ENCODE assay signal across 20 cellular contexts in the genomic region with DNA sequence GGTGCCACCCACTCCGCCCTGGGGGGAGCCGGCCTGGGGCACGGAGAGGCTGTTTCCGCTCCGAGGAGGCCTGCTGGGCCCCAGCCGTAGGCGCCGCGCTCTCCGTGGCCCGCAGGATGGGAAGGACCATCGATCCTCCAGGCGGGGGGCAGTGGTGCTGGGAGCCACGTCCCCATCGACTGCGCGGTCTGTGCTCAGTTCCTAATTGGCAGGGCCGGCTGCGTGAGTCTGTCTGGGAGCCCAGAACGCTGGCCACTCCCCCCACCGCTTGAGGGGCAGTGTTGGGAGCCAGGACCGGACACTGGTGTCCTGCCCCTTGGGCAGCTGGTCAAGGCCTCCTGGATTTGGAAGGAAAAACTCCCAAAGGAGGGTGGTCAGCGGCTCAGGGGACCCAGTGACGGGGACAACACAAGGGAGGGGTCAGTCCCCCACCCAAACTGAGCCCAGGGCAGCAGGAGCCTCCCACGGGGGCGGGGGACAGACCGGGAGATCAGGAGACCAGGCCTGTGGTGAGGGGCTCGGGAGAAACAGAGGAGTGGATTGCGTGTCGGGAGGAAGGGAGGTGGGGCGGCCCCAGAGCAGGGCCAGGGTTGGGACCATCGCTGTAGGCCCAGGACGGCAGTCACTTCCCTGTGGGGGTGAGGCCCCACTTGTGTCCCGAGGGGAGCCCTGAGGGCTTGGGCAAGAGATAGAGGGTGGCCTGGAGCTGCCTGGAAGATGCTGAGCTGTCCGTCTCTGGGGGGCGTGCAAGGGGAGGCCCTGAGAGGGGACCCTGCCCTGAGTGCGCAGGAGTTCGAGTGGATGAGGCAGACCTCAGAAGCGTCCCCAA.
DNase-seq lines count a peak whose midpoint lies in the region; ATAC-seq, FAIRE-seq and TF ChIP-seq lines count a peak whose summit lies in the region.
"Had no signal": no experiment of that assay in that cellular context is flagged by ENCODE, and none has a peak within 500 bp of the region (broad histone marks: within the 10 kb centered on the region; RNA-seq: fewer than 3 reads in every experiment).

No MANE protein-coding gene starts in this region.

- no peak overlapping the region for H3K4me3 Mint-ChIP-seq in nephron progenitor cell
- H3K4me3 Mint-ChIP-seq: B cell; CD4-positive, alpha-beta T cell; H9 had no signal

- peaks cover 3% of the 10 kb centered on the region for H3K27me3 Mint-ChIP-seq in nephron progenitor cell (ENCODE audit: low read depth, poor library complexity)

- H3K4me1 Mint-ChIP-seq in nephron progenitor cell, result peaks cover 57% of the 10 kb centered on the region
- H3K4me1 Mint-ChIP-seq: B cell had no signal

- no peak overlapping the region for H3K27ac Mint-ChIP-seq in nephron progenitor cell
- H3K27ac Mint-ChIP-seq: B cell; CD4-positive, alpha-beta T cell; H9 had no signal

- peak; percentile 77 for FAIRE-seq in urothelium cell line (lab: Jason Lieb, UNC)
- FAIRE-seq: G401.6, HTR-8/SVneo had no signal

- H3K27ac ChIP-seq in WERI-Rb-1 (peak overlapping the region; percentile 34), upper lobe of right lung (no peak overlapping the region)

- H3K4me3 ChIP-seq in WERI-Rb-1 (ENCODE audit: low read depth, low read length) (no peak overlapping the region), upper lobe of right lung (no peak overlapping the region)
- H3K4me3 ChIP-seq: MG63 had no signal

- ATAC-seq in left cardiac atrium (peak; percentile 28 to 56), left ventricle myocardium superior (no peak), upper lobe of right lung (no peak)

- intact Hi-C loops in left cardiac atrium (cut with DNase I) (no loop called here), left ventricle myocardium superior (cut with micrococcal nuclease) (no loop called here), upper lobe of right lung (cut with DNase I) (no loop called here)

- H3K4me1 ChIP-seq in upper lobe of right lung, result no peaks in the 10 kb centered on the region
- H3K4me1 ChIP-seq: Caco-2 had no signal

- no peaks in the 10 kb centered on the region for H3K9me3 Mint-ChIP-seq in nephron progenitor cell
- H3K9me3 Mint-ChIP-seq: CD4-positive, alpha-beta T cell; H9 had no signal

- H3K9me3 ChIP-seq in WERI-Rb-1 (ENCODE audit: severe bottlenecking) (no peaks in the 10 kb centered on the region), upper lobe of right lung (no peaks in the 10 kb centered on the region)
- H3K9me3 ChIP-seq: Caco-2, MG63 had no signal

- DNase-seq in left cardiac atrium (no peak), left ventricle myocardium superior (no peak), WERI-Rb-1 (peak; percentile 8), nephron progenitor cell (peak; percentile 22), urothelium cell line (ENCODE audit: low spot score) (no peak), upper lobe of right lung (no peak), activated gamma-delta T cell (lab: John Stamatoyannopoulos, UW) (no peak), NCI-H1092 (lab: John Stamatoyannopoulos, UW) (no peak)
- DNase-seq: Caco-2; CD4-positive, alpha-beta T cell; H9; Kasumi-1; MG63; NCI-H1105; NCI-H1694; NCI-H2081 treated with DMSO at 0.1 percent for 48 hours; RPMI8226 had no signal

- H3K27me3 ChIP-seq in WERI-Rb-1 (ENCODE audit: insufficient read depth, low read depth, severe bottlenecking), result no peaks in the 10 kb centered on the region
- peaks cover 59% of the 10 kb centered on the region for H3K27me3 ChIP-seq in upper lobe of right lung
- H3K27me3 ChIP-seq: MG63 had no signal

- H3K36me3 ChIP-seq in WERI-Rb-1 (no peaks in the 10 kb centered on the region), upper lobe of right lung (no peaks in the 10 kb centered on the region)
- H3K36me3 ChIP-seq: MG63 had no signal

- TF ChIP-seq CTCF in WERI-Rb-1 (IDR thresholded peaks at IDR 0.05; ENCODE audit: low read depth, low read length), result no peak
- no peak for TF ChIP-seq CTCF in nephron progenitor cell (IDR thresholded peaks at IDR 0.05)
- TF ChIP-seq CTCF in upper lobe of right lung (IDR thresholded peaks at IDR 0.05), result no peak

- H3K36me3 Mint-ChIP-seq in nephron progenitor cell (ENCODE audit: low read depth), result no peaks in the 10 kb centered on the region

Comparison
In these comparisons a context has a peak if more than half of its experiments do, and no peak if none do; other contexts are left out.
1. ATAC-seq: peak in left cardiac atrium (2 of 2); none in left ventricle myocardium superior (single experiment) and upper lobe of right lung (single experiment).
2. DNase-seq: peak in WERI-Rb-1 (single experiment) and nephron progenitor cell (single experiment); none in left cardiac atrium (single experiment), left ventricle myocardium superior (single experiment), urothelium cell line (single experiment), upper lobe of right lung (single experiment), activated gamma-delta T cell (single experiment) and NCI-H1092 (single experiment).